ENCODE assay signal across 26 cellular contexts in genomic region chr14:92900660-92901059, GRCh38. TPM values are rescaled to one million over a fixed set of nuclear protein-coding genes. Genes with fewer than 3 reads are reported as not detected.
"Had no signal": no experiment of that assay in that cellular context is flagged by ENCODE, and none has a peak within 500 bp of the region (broad histone marks: within the 10 kb centered on the region; RNA-seq: fewer than 3 reads in every experiment).

No MANE protein-coding gene starts in this region.

- H3K9ac ChIP-seq: neural progenitor cell had no signal

- H2AFZ ChIP-seq: neural progenitor cell had no signal

- ATAC-seq: left cardiac atrium; lower lobe of right lung; natural killer cell treated with Interleukin-12 subunit alpha and Interleukin-12 subunit beta and Interleukin-15 and Interleukin-18, amount 100 ng/mL, for 72 hours had no signal

- H3K4me2 ChIP-seq: neural progenitor cell had no signal

- H3K36me3 ChIP-seq: esophagus squamous epithelium, left ventricle myocardium inferior, lower lobe of right lung, neural progenitor cell, ovary, right atrium auricular region, sigmoid colon, stomach, thoracic aorta, transverse colon had no signal

- DNase-seq: effector memory CD4-positive, alpha-beta T cell; esophagus squamous epithelium; foreskin fibroblast; immature natural killer cell; left cardiac atrium; left ventricle myocardium inferior; lower lobe of right lung; mesenchymal stem cell; midbrain; nucleus accumbens; ovary; sigmoid colon; stimulated activated CD4-positive, alpha-beta T cell treated with anti-CD3 and anti-CD28 coated beads, Interleukin-12 subunit alpha, Interleukin-12 subunit beta, amount 100 ng/mL, for 4 hours; stimulated activated naive CD4-positive, alpha-beta T cell; stomach; substantia nigra; transverse colon had no signal

- H3K4me3 ChIP-seq: esophagus squamous epithelium, left ventricle myocardium inferior, lower lobe of right lung, neural progenitor cell, ovary, right atrium auricular region, sigmoid colon, skin epidermis, stomach, thoracic aorta, transverse colon had no signal

- FAIRE-seq: endometrium, keratinocyte, urothelium cell line had no signal

- H3K9me3 ChIP-seq: esophagus squamous epithelium, left ventricle myocardium inferior, lower lobe of right lung, ovary, right atrium auricular region, sigmoid colon, stomach, thoracic aorta, transverse colon had no signal

- H3K4me1 ChIP-seq: esophagus squamous epithelium, left ventricle myocardium inferior, lower lobe of right lung, right atrium auricular region, sigmoid colon, stomach, transverse colon had no signal

- H3K27ac ChIP-seq: esophagus squamous epithelium, left ventricle myocardium inferior, lower lobe of right lung, neural progenitor cell, ovary, right atrium auricular region, sigmoid colon, skin epidermis, stomach, thoracic aorta, transverse colon had no signal

- H3K27me3 ChIP-seq: ovary, right atrium auricular region had no signal

RNA-seq across cellular contexts. Expression of gene CHGA, which starts 22.3 kb away (rescaled TPM):
- total RNA-seq: epithelial cell of proximal tubule; left cardiac atrium; left ventricle myocardium inferior; natural killer cell treated with Interleukin-12 subunit alpha and Interleukin-12 subunit beta and Interleukin-15 and Interleukin-18, amount 100 ng/mL, for 72 hours; right atrium auricular region; thoracic aorta had no signal
